ENCODE assay signal across 1 cellular context in genomic region chr9:38683336-38683735, GRCh38.
TF ChIP-seq lines count a peak whose summit lies in the region.

No MANE protein-coding gene starts in this region.

TF ChIP-seq in A549, 52 proteins besides CTCF, POLR2A, EP300 and RAD21 (continued from another document):
- TF ChIP-seq REST (IDR thresholded peaks at IDR 0.05), result no peak
- TF ChIP-seq RFX5 (IDR thresholded peaks at IDR 0.05), result no peak
- no peak for TF ChIP-seq MYC (IDR thresholded peaks at IDR 0.05; ENCODE audit: borderline replicate concordance, low read length)
- TF ChIP-seq ZNF302 (CRISPR knock-in tag; IDR thresholded peaks at IDR 0.05), result no peak
- TF ChIP-seq SREBF2 (IDR thresholded peaks at IDR 0.05), result no peak
- no peak for TF ChIP-seq BCL3 (IDR thresholded peaks at IDR 0.05)
- TF ChIP-seq HOXB13 (CRISPR knock-in tag; IDR thresholded peaks at IDR 0.05; ENCODE audit: low read depth), result no peak
- TF ChIP-seq CBX8 (IDR thresholded peaks at IDR 0.05), result no peak
- TF ChIP-seq ATOH8 (CRISPR knock-in tag; IDR thresholded peaks at IDR 0.05; ENCODE audit: low read depth), result no peak
- TF ChIP-seq ZSCAN20 (CRISPR knock-in tag; IDR thresholded peaks at IDR 0.05), result no peak
- no peak for TF ChIP-seq JUN (IDR thresholded peaks at IDR 0.05)
- TF ChIP-seq KDM5A (IDR thresholded peaks at IDR 0.05), result no peak
- no peak for TF ChIP-seq NFE2L2 (conservative IDR thresholded peaks at IDR 0.05; ENCODE audit: low read length)
